In the genomic region with DNA sequence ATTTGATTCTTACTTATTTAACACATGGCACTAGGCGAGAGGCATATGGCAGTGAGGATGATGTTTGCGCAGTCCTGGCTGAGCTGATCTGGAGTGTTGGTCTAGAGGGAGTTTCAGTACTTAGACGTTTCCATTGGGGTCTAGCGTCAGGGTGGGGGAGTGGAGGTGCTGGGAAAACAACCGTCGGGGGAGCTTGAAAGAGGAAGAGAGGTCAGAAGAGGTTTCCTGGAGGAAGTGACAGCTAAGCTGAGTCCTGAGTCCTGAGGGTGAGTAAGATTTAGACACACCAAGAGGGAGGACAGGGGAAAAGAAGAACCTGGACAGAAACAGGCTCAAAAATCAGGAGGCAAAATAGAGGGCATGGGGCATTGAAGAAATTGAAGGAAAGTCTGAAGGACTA, we compare ENCODE assay signal across 19 cellular contexts.
DNase-seq lines count a peak whose midpoint lies in the region; ATAC-seq, FAIRE-seq and TF ChIP-seq lines count a peak whose summit lies in the region.
"Had no signal": no experiment of that assay in that cellular context is flagged by ENCODE, and none has a peak within 500 bp of the region (broad histone marks: within the 10 kb centered on the region; RNA-seq: fewer than 3 reads in every experiment).

No MANE protein-coding gene starts in this region.

- POLR2A ChIA-PET in endothelial cell of umbilical vein (lab: Charles Lee): interaction anchor here (1.2 kb wide), 1 partner anchor 54 kb away, joined by 6 read pairs; no protein-coding TSS in a partner anchor
- POLR2A ChIA-PET in activated CD8-positive, alpha-beta T cell treated with anti-CD3 and anti-CD28 coated beads, Interleukin-2, amount 10 ng/mL, durations not matched to agents 7 days and 5 days (lab: Charles Lee): no interaction called here

- no peak for ATAC-seq in HG03460 (IDR thresholded peaks at IDR 0.05; ENCODE audit: unreplicated experiment)
- ATAC-seq in activated CD8-positive, alpha-beta T cell treated with anti-CD3 and anti-CD28 coated beads, Interleukin-2, amount 10 ng/mL, durations not matched to agents 7 days and 5 days: no peak
- ATAC-seq: PC-3 had no signal

- no peak overlapping the region for H3K27ac Mint-ChIP-seq in activated CD8-positive, alpha-beta T cell treated with anti-CD3 and anti-CD28 coated beads, Interleukin-2, amount 10 ng/mL, durations not matched to agents 7 days and 5 days
- H3K27ac Mint-ChIP-seq: activated CD4-positive, alpha-beta T cell treated with anti-CD3 and anti-CD28 coated beads, Interleukin-2, amount 10 ng/mL, durations not matched to agents 7 days and 5 days; activated naive CD8-positive, alpha-beta T cell treated with anti-CD3 and anti-CD28 coated beads, Interleukin-2, amount 10 ng/mL, durations not matched to agents 7 days and 5 days; H9 had no signal

- H3K27ac ChIP-seq in GM23248 (0 out of 2 replicates have a peak overlapping the region, but pooled peaks have one; percentile 93), endothelial cell of umbilical vein (ENCODE audit: insufficient read depth, low read depth, low read length) (peak overlapping the region; percentile 87)
- H3K27ac ChIP-seq: dorsolateral prefrontal cortex, suprapubic skin had no signal

- H3K4me2 ChIP-seq in GM23248 (ENCODE audit: unreplicated experiment): no peak overlapping the region
- peak overlapping the region; percentile 61 for H3K4me2 ChIP-seq in endothelial cell of umbilical vein (ENCODE audit: insufficient read depth, low read length)

- no peak overlapping the region for H3K4me3 ChIP-seq in GM23248
- H3K4me3 ChIP-seq in endothelial cell of umbilical vein (replicated peaks in 1 of 3; ENCODE audit: insufficient read depth in 1 of 3, low read depth in 1 of 3, low read length in 3 of 3): no peak overlapping the region
- H3K4me3 ChIP-seq: dorsolateral prefrontal cortex, suprapubic skin had no signal

- H3K9ac ChIP-seq in GM23248 (no peak overlapping the region), endothelial cell of umbilical vein (replicated peaks; ENCODE audit: extremely low read depth, insufficient read depth, low read length) (peak overlapping the region; percentile 50)

- H3K9me3 Mint-ChIP-seq in activated CD8-positive, alpha-beta T cell treated with anti-CD3 and anti-CD28 coated beads, Interleukin-2, amount 10 ng/mL, durations not matched to agents 7 days and 5 days (ENCODE audit: insufficient read depth): no peaks in the 10 kb centered on the region
- H3K9me3 Mint-ChIP-seq: activated CD4-positive, alpha-beta T cell treated with anti-CD3 and anti-CD28 coated beads, Interleukin-2, amount 10 ng/mL, durations not matched to agents 7 days and 5 days; activated naive CD8-positive, alpha-beta T cell treated with anti-CD3 and anti-CD28 coated beads, Interleukin-2, amount 10 ng/mL, durations not matched to agents 7 days and 5 days; H9 had no signal

- H3K4me1 Mint-ChIP-seq in activated CD8-positive, alpha-beta T cell treated with anti-CD3 and anti-CD28 coated beads, Interleukin-2, amount 10 ng/mL, durations not matched to agents 7 days and 5 days (ENCODE audit: low read depth): peaks cover 10% of the 10 kb centered on the region

- H3K9me2 ChIP-seq in GM23248 (ENCODE audit: insufficient read depth): no peaks in the 10 kb centered on the region

- DNase-seq in AML-193 (lab: John Stamatoyannopoulos, UW): peak; percentile 47 to 64
- no peak for DNase-seq in GM23248
- DNase-seq in NCI-H510A (lab: John Stamatoyannopoulos, UW): peak; percentile 36
- peak; percentile 81 for DNase-seq in endothelial cell of umbilical vein (ENCODE audit: low read depth, low spot score)
- DNase-seq in NCI-H446 treated with DMSO at 0.1 percent for 48 hours (lab: John Stamatoyannopoulos, UW): no peak
- DNase-seq in dedifferentiated amniotic fluid mesenchymal stem cell (ENCODE audit: extremely low spot score): no peak
- no peak for DNase-seq in activated CD8-positive, alpha-beta T cell treated with anti-CD3 and anti-CD28 coated beads, Interleukin-2, amount 10 ng/mL, durations not matched to agents 7 days and 5 days
- DNase-seq: activated CD4-positive, alpha-beta T cell treated with anti-CD3 and anti-CD28 coated beads, Interleukin-2, amount 10 ng/mL, durations not matched to agents 7 days and 5 days; activated naive CD8-positive, alpha-beta T cell treated with anti-CD3 and anti-CD28 coated beads, Interleukin-2, amount 10 ng/mL, durations not matched to agents 7 days and 5 days; activated T-cell treated with anti-CD3 and anti-CD28 coated beads, Interleukin-2, amount 50 U/mL, for 48 hours; Calu3; dorsolateral prefrontal cortex; H9; hypothalamus; PC-3; stimulated activated CD4-positive, alpha-beta T cell treated with anti-CD3 and anti-CD28 coated beads, Interleukin-2, amount 100 ng/mL, for 24 hours had no signal

- TF ChIP-seq POLR2A in endothelial cell of umbilical vein (IDR thresholded peaks at IDR 0.05; ENCODE audit: low read depth, low read length): no peak

- in situ Hi-C loops in GM23248 (cut with MboI): no loop called here

- H3F3A ChIP-seq in GM23248 (ENCODE audit: insufficient read depth): peaks cover 34% of the 10 kb centered on the region

- H2AFZ ChIP-seq in GM23248: peak overlapping the region; percentile 63
- peak overlapping the region; percentile 90 for H2AFZ ChIP-seq in endothelial cell of umbilical vein (ENCODE audit: low read depth, low read length)

- WGBS in GM23248 (ENCODE audit: low coverage in 1 of 2, low lambda C conversion rate in 2 of 2, missing lambda C conversion rate in 2 of 2), 2 experiments: 60% methylated on average over 6 of the region's 6 CpGs

- H3K9me1 ChIP-seq in endothelial cell of umbilical vein (replicated peaks; ENCODE audit: control insufficient read depth, extremely low read depth, insufficient read depth, low read length): no peaks in the 10 kb centered on the region

- CTCF ChIA-PET in endothelial cell of umbilical vein (lab: Charles Lee): interaction anchor here (0.9 to 1.4 kb wide), 6 partner anchors 8 to 228 kb away, joined by 3 to 16 read pairs (median 4); no protein-coding TSS in a partner anchor
- CTCF ChIA-PET in activated CD8-positive, alpha-beta T cell treated with anti-CD3 and anti-CD28 coated beads, Interleukin-2, amount 10 ng/mL, durations not matched to agents 7 days and 5 days (lab: Charles Lee): interaction anchor here (1.0 kb wide), 2 partner anchors 14 to 49 kb away, joined by 3 to 6 read pairs; no protein-coding TSS in a partner anchor

- peak; percentile 89 for FAIRE-seq in endothelial cell of umbilical vein (lab: Jason Lieb, UNC)
- FAIRE-seq: TTC549 had no signal

- TF ChIP-seq CTCF in endothelial cell of umbilical vein (IDR thresholded peaks at IDR 0.05; ENCODE audit: extremely low read depth in 1 of 2, insufficient read depth in 1 of 2, low read depth in 1 of 2, low read length in 2 of 2): no peak

- H3K4me1 ChIP-seq in GM23248 (ENCODE audit: insufficient read depth) (peaks cover 34% of the 10 kb centered on the region), endothelial cell of umbilical vein (ENCODE audit: control insufficient read depth, extremely low read depth, insufficient read depth, low read length) (peaks cover 25% of the 10 kb centered on the region)
- H3K4me1 ChIP-seq: suprapubic skin had no signal

- intact Hi-C loops in endothelial cell of umbilical vein (cut with micrococcal nuclease): loop anchor here (1.0 to 2.0 kb wide), 2 partner anchors 48 to 54 kb away; no protein-coding TSS in a partner anchor

- BruUV-seq in endothelial cell of umbilical vein (replicated peaks; lab: Mats Ljungman, UMichigan): no TSS peak

- H3K36me3 Mint-ChIP-seq in activated CD8-positive, alpha-beta T cell treated with anti-CD3 and anti-CD28 coated beads, Interleukin-2, amount 10 ng/mL, durations not matched to agents 7 days and 5 days (ENCODE audit: low read depth): no peaks in the 10 kb centered on the region
- H3K36me3 Mint-ChIP-seq: activated naive CD8-positive, alpha-beta T cell treated with anti-CD3 and anti-CD28 coated beads, Interleukin-2, amount 10 ng/mL, durations not matched to agents 7 days and 5 days had no signal

- H3K79me2 ChIP-seq in GM23248 (ENCODE audit: insufficient read depth): no peaks in the 10 kb centered on the region
- H3K79me2 ChIP-seq in endothelial cell of umbilical vein (ENCODE audit: control insufficient read depth, insufficient read depth, low read length): no peaks in the 10 kb centered on the region

- H4K20me1 ChIP-seq in GM23248 (ENCODE audit: insufficient read depth): no peaks in the 10 kb centered on the region
- no peaks in the 10 kb centered on the region for H4K20me1 ChIP-seq in endothelial cell of umbilical vein (replicated peaks; ENCODE audit: control insufficient read depth, extremely low read depth, insufficient read depth, low read length)

- H3K9me3 ChIP-seq in GM23248 (ENCODE audit: low read depth): no peaks in the 10 kb centered on the region
- no peaks in the 10 kb centered on the region for H3K9me3 ChIP-seq in endothelial cell of umbilical vein (replicated peaks; ENCODE audit: control insufficient read depth, insufficient read depth, low read length)
- H3K9me3 ChIP-seq: suprapubic skin had no signal

- peaks cover 20% of the 10 kb centered on the region for H3K27me3 Mint-ChIP-seq in activated CD8-positive, alpha-beta T cell treated with anti-CD3 and anti-CD28 coated beads, Interleukin-2, amount 10 ng/mL, durations not matched to agents 7 days and 5 days (ENCODE audit: low read depth)

- dilution Hi-C loops in endothelial cell of umbilical vein (cut with MboI; ENCODE audit: extremely low pct_ligation_motif_present, low sequenced_read_pairs): no loop called here

- H3K4me3 Mint-ChIP-seq in activated CD8-positive, alpha-beta T cell treated with anti-CD3 and anti-CD28 coated beads, Interleukin-2, amount 10 ng/mL, durations not matched to agents 7 days and 5 days: no peak overlapping the region
- H3K4me3 Mint-ChIP-seq: activated CD4-positive, alpha-beta T cell treated with anti-CD3 and anti-CD28 coated beads, Interleukin-2, amount 10 ng/mL, durations not matched to agents 7 days and 5 days; activated naive CD8-positive, alpha-beta T cell treated with anti-CD3 and anti-CD28 coated beads, Interleukin-2, amount 10 ng/mL, durations not matched to agents 7 days and 5 days; H9 had no signal

- H3K27me3 ChIP-seq in GM23248 (replicated peaks; ENCODE audit: insufficient read depth) (no peaks in the 10 kb centered on the region), endothelial cell of umbilical vein (ENCODE audit: control insufficient read depth in 2 of 2, insufficient read depth in 2 of 2, low read length in 2 of 2) (no peaks in the 10 kb centered on the region)
- H3K27me3 ChIP-seq: suprapubic skin had no signal

- H3K36me3 ChIP-seq in GM23248 (ENCODE audit: low read depth) (no peaks in the 10 kb centered on the region), endothelial cell of umbilical vein (ENCODE audit: control insufficient read depth in 2 of 2, extremely low read depth in 1 of 2, insufficient read depth in 2 of 2, low read length in 2 of 2) (no peaks in the 10 kb centered on the region)
- H3K36me3 ChIP-seq: suprapubic skin had no signal

TF ChIP-seq in endothelial cell of umbilical vein, 7 proteins besides CTCF, POLR2A, EP300 and RAD21 (continues in another document):
- peak; percentile 29 for TF ChIP-seq JUN (IDR thresholded peaks at IDR 0.05; ENCODE audit: borderline replicate concordance, insufficient read depth, insufficient read length, low read depth)
- TF ChIP-seq, protein P1, sequence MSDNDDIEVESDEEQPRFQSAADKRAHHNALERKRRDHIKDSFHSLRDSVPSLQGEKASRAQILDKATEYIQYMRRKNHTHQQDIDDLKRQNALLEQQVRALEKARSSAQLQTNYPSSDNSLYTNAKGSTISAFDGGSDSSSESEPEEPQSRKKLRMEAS (IDR thresholded peaks at IDR 0.05; ENCODE audit: insufficient read depth, insufficient read length): no peak

Comparison
In these comparisons a context has a peak if more than half of its experiments do, and no peak if none do; other contexts are left out.
1. DNase-seq: peak in AML-193 (2 of 2), NCI-H510A (single experiment) and endothelial cell of umbilical vein (single experiment); none in GM23248 (single experiment), NCI-H446 treated with DMSO at 0.1 percent for 48 hours (single experiment), dedifferentiated amniotic fluid mesenchymal stem cell (single experiment) and activated CD8-positive, alpha-beta T cell treated with anti-CD3 and anti-CD28 coated beads, Interleukin-2, amount 10 ng/mL, durations not matched to agents 7 days and 5 days (single experiment).